12 cellular contexts compared by ENCODE assay signal in genomic region chr3:134331811-134332199, GRCh38. TPM values are rescaled to one million over a fixed set of nuclear protein-coding genes. Genes with fewer than 3 reads are reported as not detected.
A peak's percentile ranks its signal among the peaks of the same experiment; 100 is the strongest.
DNase-seq lines count a peak whose midpoint lies in the region; ATAC-seq, FAIRE-seq and TF ChIP-seq lines count a peak whose summit lies in the region.
"Had no signal": no experiment of that assay in that cellular context is flagged by ENCODE, and none has a peak within 500 bp of the region (broad histone marks: within the 10 kb centered on the region; RNA-seq: fewer than 3 reads in every experiment).

No MANE protein-coding gene starts in this region.

- no peaks in the 10 kb centered on the region for H3K27me3 ChIP-seq in psoas muscle (ENCODE audit: insufficient read depth in 3 of 3, low read length in 2 of 3)

- TF ChIP-seq RAD21 in A549 (conservative IDR thresholded peaks at IDR 0.05 in 1 of 2, IDR thresholded peaks at IDR 0.05 in 1 of 2), result no peak

- H3K4me3 ChIP-seq in A549 (no peak overlapping the region), fibroblast of the aortic adventitia (ENCODE audit: low read depth, low read length) (peak overlapping the region; percentile 47), psoas muscle (no peak overlapping the region)

- no peak for TF ChIP-seq CTCF in A549 (IDR thresholded peaks at IDR 0.05)
- no peak for TF ChIP-seq CTCF in RWPE1 (conservative IDR thresholded peaks at IDR 0.05; ENCODE audit: low read depth)
- TF ChIP-seq CTCF in fibroblast of the aortic adventitia (IDR thresholded peaks at IDR 0.05; ENCODE audit: insufficient read depth, low read length), result no peak
- no peak for TF ChIP-seq CTCF in psoas muscle (IDR thresholded peaks at IDR 0.05)

- 3% methylated on average over 5 of the region's 5 CpGs for WGBS in A549 (ENCODE audit: missing lambda C conversion rate)
- 74 to 82% (median 79%) methylated on average over 5 of the region's 5 CpGs for WGBS in psoas muscle, 3 donors

- peak in 1 of 2 experiments; percentile 54 for DNase-seq in A549 (ENCODE audit: low read depth in 1 of 2, low spot score in 1 of 2)
- DNase-seq in RWPE1 (ENCODE audit: low spot score), result no peak
- DNase-seq in fibroblast of the aortic adventitia (ENCODE audit: low read depth), result no peak
- DNase-seq in psoas muscle, result no peak
- DNase-seq in stimulated activated CD4-positive, alpha-beta T cell treated with anti-CD3 and anti-CD28 coated beads, Interleukin-12 subunit alpha, Interleukin-12 subunit beta, amount 100 ng/mL, for 4 hours, result no peak
- no peak for DNase-seq in NCI-H1930 (lab: John Stamatoyannopoulos, UW)
- no peak for DNase-seq in midbrain (lab: John Stamatoyannopoulos, UW)
- DNase-seq: activated CD4-positive, alpha-beta T cell treated with anti-CD3 and anti-CD28 coated beads, Interleukin-2, amount 10 ng/mL, durations not matched to agents 7 days and 5 days; DMS 273 treated with DMSO at 0.1 percent for 48 hours had no signal

- intact Hi-C loops in psoas muscle (cut with DNase I), result no loop called here

- H3K4me1 ChIP-seq in A549, result peaks cover 96% of the 10 kb centered on the region
- peaks cover 33% of the 10 kb centered on the region for H3K4me1 ChIP-seq in psoas muscle

- ATAC-seq in A549 (no peak), psoas muscle (no peak), GM21526 (IDR thresholded peaks at IDR 0.05; ENCODE audit: low FRiP score, unreplicated experiment) (no peak)
- ATAC-seq: activated T-helper 17 cell treated with anti-CD3 and anti-CD28 coated beads, Interleukin-2, amount 50 U/mL, for 72 hours had no signal

- H3K9me3 ChIP-seq in A549 (no peaks in the 10 kb centered on the region), psoas muscle (no peaks in the 10 kb centered on the region)

- no peak for FAIRE-seq in A549 (lab: Jason Lieb, UNC)

- CTCF ChIA-PET in A549 (lab: Yijun Ruan, JAX) (interaction anchor here (0.6 to 3.0 kb wide), 7 partner anchors 9 to 26 kb away, joined by 3 to 10 read pairs (median 3); no protein-coding TSS in a partner anchor), RWPE1 (lab: Yijun Ruan, JAX) (interaction anchor here (0.5 to 0.7 kb wide), 3 partner anchors 27 to 142 kb away, joined by 3 read pairs; no protein-coding TSS in a partner anchor)

- H3K4me2 ChIP-seq in A549, result peak overlapping the region; percentile 63

- TF ChIP-seq EP300 in A549 (IDR thresholded peaks at IDR 0.05), result peak in 1 of 2 experiments; percentile 62; a peak in 1 of 5 replicates

- POLR2A ChIA-PET in A549 (lab: Yijun Ruan, JAX) (interaction anchor here (1.0 to 1.9 kb wide), 7 partner anchors 20 to 151 kb away, joined by 3 to 11 read pairs (median 5); partner anchors contain the start of gene AMOTL2), RWPE1 (lab: Yijun Ruan, JAX; ENCODE audit: low non-redundant PET) (interaction anchor here (1.0 kb wide), 1 partner anchor 154 kb away, joined by 4 read pairs; the partner anchor contains the start of genes ANAPC13 and CEP63)

- H3K27ac ChIP-seq in A549 (peak overlapping the region; percentile 96 to 100), RWPE1 (peak overlapping the region; percentile 87), psoas muscle (peak overlapping the region; percentile 21)
- H3K27ac ChIP-seq: HL-60 had no signal

- no peaks in the 10 kb centered on the region for H3K36me3 ChIP-seq in psoas muscle (ENCODE audit: insufficient read depth in 1 of 2, low read depth in 1 of 2)

- TF ChIP-seq POLR2A in A549 (IDR thresholded peaks at IDR 0.05; ENCODE audit: low read length), result no peak

TF ChIP-seq in A549, 52 proteins besides CTCF, POLR2A, EP300 and RAD21:
- TF ChIP-seq ATOH8 (CRISPR knock-in tag; IDR thresholded peaks at IDR 0.05; ENCODE audit: low read depth) (no peak), CEBPB (IDR thresholded peaks at IDR 0.05) (peak in 1 of 2 experiments; percentile 60; a peak in 2 of 4 replicates), GATA3 (IDR thresholded peaks at IDR 0.05; ENCODE audit: borderline replicate concordance) (peak; percentile 32; the same call in 1 of the 2 replicates), JUN (IDR thresholded peaks at IDR 0.05) (peak in 1 of 2 experiments; percentile 42; a peak in 1 of 5 replicates)

RNA-seq across cellular contexts. Expression of gene AMOTL2, which starts 42.4 kb away (rescaled TPM):
- polyA plus RNA-seq in A549 (2011; rRNA removed) (36.3 and 44.1 TPM in 2 replicates), A549 (2017; fragmentation: RNase III; extraction: RNeasy Plus Mini Kit Qiagen cat#74134 plus additional on column Dnase treatment) (40.7 to 49.4 TPM (median 41.1 TPM) in 3 replicates), psoas muscle (1 to 10 TPM; 4.0 to 6.1 (median 5.1) TPM)
- polyA plus RNA-seq in A549 (2012; cell fraction: cytosol; rRNA removed), result 70.4 and 95.3 TPM in 2 replicates
- 144 and 160 TPM in 2 replicates for polyA plus RNA-seq in A549 (2012; cell fraction: nucleus; rRNA removed)
- polyA minus RNA-seq in A549 (2011; rRNA and poly(A)+ RNA removed), result 48.6 and 69.1 TPM in 2 replicates
- total RNA-seq in fibroblast of the aortic adventitia (ENCODE audit: low replicate concordance) (65.0 and 75.7 TPM in 2 replicates), psoas muscle (10 to 100 TPM; 16.5 to 36.6 (median 29.6) TPM)
- total RNA-seq: activated CD4-positive, alpha-beta T cell treated with anti-CD3 and anti-CD28 coated beads, Interleukin-2, amount 10 ng/mL, durations not matched to agents 7 days and 5 days; activated T-helper 17 cell treated with anti-CD3 and anti-CD28 coated beads, Interleukin-2, amount 50 U/mL, for 72 hours had no signal

Comparison
In these comparisons a context has a peak if more than half of its experiments do, and no peak if none do; other contexts are left out.
1. H3K27ac ChIP-seq: peak in every context shown above with its lines; median percentile 98 in A549; 87 in RWPE1; 21 in psoas muscle.